Comparison of ENCODE assay signal across 23 cellular contexts in the genomic region with DNA sequence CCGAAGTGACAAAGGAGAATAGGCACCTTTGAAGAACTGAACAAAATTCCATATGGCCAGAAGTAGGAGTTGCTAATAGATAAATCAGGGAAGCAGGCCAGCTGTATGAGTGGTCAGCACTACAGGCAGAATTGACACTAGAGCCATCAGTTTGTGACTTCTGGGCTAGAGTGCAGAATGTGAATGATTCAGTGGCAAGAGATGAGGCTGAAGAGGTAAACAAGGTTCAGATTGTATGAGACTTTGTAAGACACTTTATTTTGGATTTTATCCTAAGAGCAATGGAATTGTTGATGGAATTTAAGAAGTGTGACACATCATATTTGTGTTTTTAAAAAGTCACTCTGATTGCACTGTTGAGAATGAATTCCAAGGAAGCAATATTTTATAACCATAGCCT. TPM values are rescaled to one million over a fixed set of nuclear protein-coding genes. Genes with fewer than 3 reads are reported as not detected.
DNase-seq lines count a peak whose midpoint lies in the region; ATAC-seq lines count a peak whose summit lies in the region.
"Had no signal": no experiment of that assay in that cellular context is flagged by ENCODE, and none has a peak within 500 bp of the region (broad histone marks: within the 10 kb centered on the region; RNA-seq: fewer than 3 reads in every experiment).

No MANE protein-coding gene starts in this region.

- CTCF ChIA-PET in activated CD8-positive, alpha-beta memory T cell treated with anti-CD3 and anti-CD28 coated beads, Interleukin-2, amount 10 ng/mL, durations not matched to agents 7 days and 5 days (lab: Charles Lee): no interaction called here
- CTCF ChIA-PET in activated CD4-positive, alpha-beta memory T cell treated with anti-CD3 and anti-CD28 coated beads, Interleukin-2, amount 10 ng/mL, durations not matched to agents 7 days and 5 days (lab: Charles Lee): no interaction called here
- CTCF ChIA-PET in naive thymus-derived CD4-positive, alpha-beta T cell (lab: Charles Lee): no interaction called here

- H3K4me3 ChIP-seq in naive thymus-derived CD4-positive, alpha-beta T cell (ENCODE audit: low read length): no peak overlapping the region
- H3K4me3 ChIP-seq: psoas muscle had no signal

- POLR2A ChIA-PET in activated CD4-positive, alpha-beta memory T cell treated with anti-CD3 and anti-CD28 coated beads, Interleukin-2, amount 10 ng/mL, durations not matched to agents 7 days and 5 days (lab: Charles Lee): no interaction called here
- POLR2A ChIA-PET in naive thymus-derived CD4-positive, alpha-beta T cell (lab: Charles Lee): no interaction called here

- no peaks in the 10 kb centered on the region for H3K9me3 ChIP-seq in naive thymus-derived CD4-positive, alpha-beta T cell (ENCODE audit: control insufficient read depth in 2 of 3, low read length in 3 of 3)
- H3K9me3 ChIP-seq: neutrophil, psoas muscle had no signal

- peaks cover 45 to 50% (median 45%) of the 10 kb centered on the region in 3 experiments for H3K36me3 ChIP-seq in naive thymus-derived CD4-positive, alpha-beta T cell (ENCODE audit: control insufficient read depth in 2 of 3, insufficient read depth in 3 of 3, low read length in 3 of 3)
- H3K36me3 ChIP-seq: neutrophil, WERI-Rb-1 had no signal

- H3K27me3 ChIP-seq in naive thymus-derived CD4-positive, alpha-beta T cell (ENCODE audit: control insufficient read depth in 2 of 2, insufficient read depth in 2 of 2, low read length in 2 of 2): no peaks in the 10 kb centered on the region
- H3K27me3 ChIP-seq: neutrophil had no signal

- no peaks in the 10 kb centered on the region for H3K27me3 Mint-ChIP-seq in activated CD8-positive, alpha-beta memory T cell treated with anti-CD3 and anti-CD28 coated beads, Interleukin-2, amount 10 ng/mL, durations not matched to agents 7 days and 5 days
- no peaks in the 10 kb centered on the region for H3K27me3 Mint-ChIP-seq in activated CD4-positive, alpha-beta memory T cell treated with anti-CD3 and anti-CD28 coated beads, Interleukin-2, amount 10 ng/mL, durations not matched to agents 7 days and 5 days
- H3K27me3 Mint-ChIP-seq in naive thymus-derived CD4-positive, alpha-beta T cell: no peaks in the 10 kb centered on the region

- intact Hi-C loops in naive thymus-derived CD4-positive, alpha-beta T cell (cut with micrococcal nuclease): no loop called here

- H3K36me3 Mint-ChIP-seq in activated CD8-positive, alpha-beta memory T cell treated with anti-CD3 and anti-CD28 coated beads, Interleukin-2, amount 10 ng/mL, durations not matched to agents 7 days and 5 days: peaks cover 67% of the 10 kb centered on the region
- peaks cover 65% of the 10 kb centered on the region for H3K36me3 Mint-ChIP-seq in activated CD4-positive, alpha-beta memory T cell treated with anti-CD3 and anti-CD28 coated beads, Interleukin-2, amount 10 ng/mL, durations not matched to agents 7 days and 5 days (ENCODE audit: low read depth)
- H3K36me3 Mint-ChIP-seq in naive thymus-derived CD4-positive, alpha-beta T cell: peaks cover 0 to 54% (median 40%) of the 10 kb centered on the region in 5 donors

- no peaks in the 10 kb centered on the region for H3K9me3 Mint-ChIP-seq in activated CD8-positive, alpha-beta memory T cell treated with anti-CD3 and anti-CD28 coated beads, Interleukin-2, amount 10 ng/mL, durations not matched to agents 7 days and 5 days (ENCODE audit: low read depth)
- no peaks in the 10 kb centered on the region for H3K9me3 Mint-ChIP-seq in activated CD4-positive, alpha-beta memory T cell treated with anti-CD3 and anti-CD28 coated beads, Interleukin-2, amount 10 ng/mL, durations not matched to agents 7 days and 5 days
- H3K9me3 Mint-ChIP-seq in naive thymus-derived CD4-positive, alpha-beta T cell: no peaks in the 10 kb centered on the region
- H3K9me3 Mint-ChIP-seq: activated naive CD4-positive, alpha-beta T cell treated with anti-CD3 and anti-CD28 coated beads for 36 hours had no signal

- H3K4me1 Mint-ChIP-seq in activated CD8-positive, alpha-beta memory T cell treated with anti-CD3 and anti-CD28 coated beads, Interleukin-2, amount 10 ng/mL, durations not matched to agents 7 days and 5 days: peaks cover 28% of the 10 kb centered on the region
- H3K4me1 Mint-ChIP-seq in activated CD4-positive, alpha-beta memory T cell treated with anti-CD3 and anti-CD28 coated beads, Interleukin-2, amount 10 ng/mL, durations not matched to agents 7 days and 5 days: peaks cover 20% of the 10 kb centered on the region
- H3K4me1 Mint-ChIP-seq in naive thymus-derived CD4-positive, alpha-beta T cell: peaks cover 5 to 41% (median 33%) of the 10 kb centered on the region in 7 donors

- H3K4me3 Mint-ChIP-seq in activated CD8-positive, alpha-beta memory T cell treated with anti-CD3 and anti-CD28 coated beads, Interleukin-2, amount 10 ng/mL, durations not matched to agents 7 days and 5 days: no peak overlapping the region
- H3K4me3 Mint-ChIP-seq in activated CD4-positive, alpha-beta memory T cell treated with anti-CD3 and anti-CD28 coated beads, Interleukin-2, amount 10 ng/mL, durations not matched to agents 7 days and 5 days: no peak overlapping the region
- H3K4me3 Mint-ChIP-seq in naive thymus-derived CD4-positive, alpha-beta T cell: no peak overlapping the region
- H3K4me3 Mint-ChIP-seq: activated naive CD4-positive, alpha-beta T cell treated with anti-CD3 and anti-CD28 coated beads for 36 hours had no signal

- no peak for ATAC-seq in activated CD8-positive, alpha-beta memory T cell treated with anti-CD3 and anti-CD28 coated beads, Interleukin-2, amount 10 ng/mL, durations not matched to agents 7 days and 5 days
- ATAC-seq in naive thymus-derived CD4-positive, alpha-beta T cell: no peak
- ATAC-seq in GM21825 (IDR thresholded peaks at IDR 0.05; ENCODE audit: unreplicated experiment) (no peak), GM18498 (IDR thresholded peaks at IDR 0.05; ENCODE audit: unreplicated experiment) (no peak)
- ATAC-seq: PC-3, psoas muscle had no signal

- H3K4me1 ChIP-seq in naive thymus-derived CD4-positive, alpha-beta T cell (ENCODE audit: control insufficient read depth in 2 of 2, insufficient read depth in 2 of 2, low read length in 2 of 2): no peaks in the 10 kb centered on the region
- H3K4me1 ChIP-seq: psoas muscle had no signal

- no peak for DNase-seq in activated CD8-positive, alpha-beta memory T cell treated with anti-CD3 and anti-CD28 coated beads, Interleukin-2, amount 10 ng/mL, durations not matched to agents 7 days and 5 days
- DNase-seq in activated CD8-positive, alpha-beta memory T cell treated with anti-CD3 and anti-CD28 coated beads, Interleukin-2, amount 50 U/mL, for 48 hours: no peak
- DNase-seq in EL (peak; percentile 56), NCI-H146 (lab: John Stamatoyannopoulos, UW) (no peak)
- DNase-seq in activated CD4-positive, alpha-beta memory T cell treated with anti-CD3 and anti-CD28 coated beads, Interleukin-2, amount 10 ng/mL, durations not matched to agents 7 days and 5 days: no peak
- no peak for DNase-seq in naive thymus-derived CD4-positive, alpha-beta T cell
- DNase-seq: activated CD4-positive, alpha-beta T cell treated with anti-CD3 and anti-CD28 coated beads, Interleukin-2, amount 50 U/mL, for 48 hours; activated naive CD4-positive, alpha-beta T cell treated with anti-CD3 and anti-CD28 coated beads for 36 hours; aorta; Calu3; central memory CD4-positive, alpha-beta T cell; glutamatergic neuron; NCI-H1436 treated with DMSO at 0.1 percent for 48 hours; NCI-H524; PC-3; psoas muscle; Right ventricle myocardium superior; stimulated activated CD8-positive, alpha-beta memory T cell treated with anti-CD3 and anti-CD28 coated beads, Interleukin-4, amount 100 ng/mL, for 48 hours; T-helper 9 cell; WERI-Rb-1 had no signal

- H3K27ac Mint-ChIP-seq in activated CD8-positive, alpha-beta memory T cell treated with anti-CD3 and anti-CD28 coated beads, Interleukin-2, amount 10 ng/mL, durations not matched to agents 7 days and 5 days: peak overlapping the region; percentile 64
- peak overlapping the region; percentile 11 for H3K27ac Mint-ChIP-seq in activated CD4-positive, alpha-beta memory T cell treated with anti-CD3 and anti-CD28 coated beads, Interleukin-2, amount 10 ng/mL, durations not matched to agents 7 days and 5 days
- H3K27ac Mint-ChIP-seq in naive thymus-derived CD4-positive, alpha-beta T cell: peak overlapping the region in 7 of 9 donors; percentile 30 to 94 (median 63)

- H3K27ac ChIP-seq in naive thymus-derived CD4-positive, alpha-beta T cell (ENCODE audit: low read depth, low read length): peak overlapping the region; percentile 2
- H3K27ac ChIP-seq: neutrophil, psoas muscle, WERI-Rb-1 had no signal

RNA-seq across cellular contexts. Expression of gene BIRC3, which starts 12.9 kb away (rescaled TPM):
- 100 to 1,000 TPM in 1 of 2 experiments, 10 to 100 TPM in 1; 46.4 to 231 TPM for total RNA-seq in activated CD8-positive, alpha-beta memory T cell treated with anti-CD3 and anti-CD28 coated beads, Interleukin-2, amount 10 ng/mL, durations not matched to agents 7 days and 5 days
- total RNA-seq in activated CD4-positive, alpha-beta memory T cell treated with anti-CD3 and anti-CD28 coated beads, Interleukin-2, amount 10 ng/mL, durations not matched to agents 7 days and 5 days: 10 to 100 TPM; 79.0 to 80.0 TPM
- 100 to 1,000 TPM in 3 of 5 experiments, 10 to 100 TPM in 2; 62.3 to 160 (median 128) TPM for total RNA-seq in naive thymus-derived CD4-positive, alpha-beta T cell
- polyA plus RNA-seq in naive thymus-derived CD4-positive, alpha-beta T cell: 10 to 100 TPM; 18.8 to 47.7 TPM

RNA-seq across cellular contexts. Expression of gene BIRC2, which starts 16.8 kb away (rescaled TPM):
- total RNA-seq in activated CD8-positive, alpha-beta memory T cell treated with anti-CD3 and anti-CD28 coated beads, Interleukin-2, amount 10 ng/mL, durations not matched to agents 7 days and 5 days: 10 to 100 TPM; 30.7 to 30.9 TPM
- 10 to 100 TPM; 36.0 to 39.7 TPM for total RNA-seq in activated CD4-positive, alpha-beta memory T cell treated with anti-CD3 and anti-CD28 coated beads, Interleukin-2, amount 10 ng/mL, durations not matched to agents 7 days and 5 days
- 100 to 1,000 TPM in 1 of 5 experiments, 10 to 100 TPM in 4; 37.5 to 103 (median 72.0) TPM for total RNA-seq in naive thymus-derived CD4-positive, alpha-beta T cell
- 10 to 100 TPM; 35.2 to 42.8 TPM for polyA plus RNA-seq in naive thymus-derived CD4-positive, alpha-beta T cell

Comparison
In these comparisons a context has a peak if more than half of its experiments do, and no peak if none do; other contexts are left out.
1. H3K27ac Mint-ChIP-seq: peak in every context shown above with its lines; median percentile 64 in activated CD8-positive, alpha-beta memory T cell treated with anti-CD3 and anti-CD28 coated beads, Interleukin-2, amount 10 ng/mL, durations not matched to agents 7 days and 5 days; 63 in naive thymus-derived CD4-positive, alpha-beta T cell; 11 in activated CD4-positive, alpha-beta memory T cell treated with anti-CD3 and anti-CD28 coated beads, Interleukin-2, amount 10 ng/mL, durations not matched to agents 7 days and 5 days.